In the genomic region with DNA sequence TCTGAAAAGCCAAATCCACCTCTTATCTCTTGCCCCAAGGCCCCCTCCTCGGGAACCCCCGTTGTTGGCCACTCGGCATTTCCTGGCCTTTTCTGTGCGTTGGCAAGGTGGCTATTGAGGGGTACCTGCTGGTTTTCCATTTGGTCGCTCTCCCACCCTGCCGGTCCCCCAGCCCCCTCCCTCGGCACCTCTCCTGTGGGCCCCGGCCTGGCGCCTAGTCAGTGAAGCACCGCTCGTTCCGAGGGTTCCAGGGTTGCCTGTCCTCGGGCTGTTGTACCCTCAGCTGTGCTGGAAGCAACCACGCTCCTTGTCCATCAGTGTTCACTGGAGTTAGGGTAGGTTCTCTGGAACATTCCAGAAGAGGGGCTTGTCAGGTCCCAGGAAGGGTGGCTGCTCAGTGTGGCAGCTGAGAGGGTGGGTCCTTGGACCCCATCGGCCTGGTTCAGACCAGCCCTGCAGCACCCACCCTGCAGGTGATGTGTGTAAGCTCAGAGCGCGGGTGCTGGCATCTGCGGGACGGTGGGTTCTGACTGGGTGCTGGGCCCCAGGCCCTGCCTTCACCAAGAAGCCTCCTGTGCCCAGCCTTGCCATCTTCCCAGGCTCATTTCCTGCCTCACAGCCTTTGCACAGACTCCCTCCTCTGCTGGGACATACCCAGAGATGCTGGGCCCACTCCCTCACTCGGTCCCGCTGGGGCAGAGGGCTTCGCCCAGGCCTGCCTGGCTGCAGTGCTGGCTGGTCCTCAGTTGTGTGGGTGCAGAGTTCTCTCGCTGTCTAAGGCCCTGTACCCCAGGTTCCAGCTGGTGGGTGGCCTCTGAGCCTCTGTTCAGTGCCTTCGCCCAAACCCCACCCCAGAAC, we compare ENCODE assay signal across 2 cellular contexts.
TF ChIP-seq lines count a peak whose summit lies in the region.

No MANE protein-coding gene starts in this region.

TF ChIP-seq in IMR-90, 13 proteins besides CTCF, POLR2A, EP300 and RAD21:
- TF ChIP-seq MAZ (IDR thresholded peaks at IDR 0.05; ENCODE audit: borderline replicate concordance, low read depth, low read length) (no peak), CEBPB (IDR thresholded peaks at IDR 0.05; ENCODE audit: low read depth, low read length) (no peak), BHLHE40 (IDR thresholded peaks at IDR 0.05; ENCODE audit: low read depth, low read length) (no peak), RFX5 (IDR thresholded peaks at IDR 0.05; ENCODE audit: low read depth, low read length) (no peak), NFE2L2 (IDR thresholded peaks at IDR 0.05; ENCODE audit: low read depth, low read length) (no peak), CHD1 (IDR thresholded peaks at IDR 0.05; ENCODE audit: low read depth, low read length) (no peak), FOS (IDR thresholded peaks at IDR 0.05; ENCODE audit: low read depth, low read length) (no peak), MXI1 (IDR thresholded peaks at IDR 0.05; ENCODE audit: borderline replicate concordance, low read depth, low read length) (no peak), MAFK (IDR thresholded peaks at IDR 0.05; ENCODE audit: low read depth, low read length) (no peak), SMC3 (IDR thresholded peaks at IDR 0.05; ENCODE audit: low read depth, low read length) (no peak), RCOR1 (IDR thresholded peaks at IDR 0.05; ENCODE audit: insufficient replicate concordance, low read length) (no peak)
- TF ChIP-seq, protein P1, sequence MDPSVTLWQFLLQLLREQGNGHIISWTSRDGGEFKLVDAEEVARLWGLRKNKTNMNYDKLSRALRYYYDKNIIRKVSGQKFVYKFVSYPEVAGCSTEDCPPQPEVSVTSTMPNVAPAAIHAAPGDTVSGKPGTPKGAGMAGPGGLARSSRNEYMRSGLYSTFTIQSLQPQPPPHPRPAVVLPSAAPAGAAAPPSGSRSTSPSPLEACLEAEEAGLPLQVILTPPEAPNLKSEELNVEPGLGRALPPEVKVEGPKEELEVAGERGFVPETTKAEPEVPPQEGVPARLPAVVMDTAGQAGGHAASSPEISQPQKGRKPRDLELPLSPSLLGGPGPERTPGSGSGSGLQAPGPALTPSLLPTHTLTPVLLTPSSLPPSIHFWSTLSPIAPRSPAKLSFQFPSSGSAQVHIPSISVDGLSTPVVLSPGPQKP (IDR thresholded peaks at IDR 0.05; ENCODE audit: borderline replicate concordance, low read depth, low read length) = no peak
- TF ChIP-seq, protein P2, sequence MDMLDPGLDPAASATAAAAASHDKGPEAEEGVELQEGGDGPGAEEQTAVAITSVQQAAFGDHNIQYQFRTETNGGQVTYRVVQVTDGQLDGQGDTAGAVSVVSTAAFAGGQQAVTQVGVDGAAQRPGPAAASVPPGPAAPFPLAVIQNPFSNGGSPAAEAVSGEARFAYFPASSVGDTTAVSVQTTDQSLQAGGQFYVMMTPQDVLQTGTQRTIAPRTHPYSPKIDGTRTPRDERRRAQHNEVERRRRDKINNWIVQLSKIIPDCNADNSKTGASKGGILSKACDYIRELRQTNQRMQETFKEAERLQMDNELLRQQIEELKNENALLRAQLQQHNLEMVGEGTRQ (IDR thresholded peaks at IDR 0.05; ENCODE audit: low read depth, low read length) = no peak
TF ChIP-seq in IMR-90: peak in this region for 0.

TF ChIP-seq in H1, 55 proteins besides CTCF, POLR2A, EP300 and RAD21:
- TF ChIP-seq FOSL1 (IDR thresholded peaks at IDR 0.05; ENCODE audit: insufficient read depth, low read depth, low read length) (no peak), TBP (IDR thresholded peaks at IDR 0.05; ENCODE audit: low read depth, low read length) (no peak), HDAC2 (IDR thresholded peaks at IDR 0.05; ENCODE audit: borderline replicate concordance in 1 of 2, low read depth in 2 of 2, low read length in 2 of 2) (no peak), BCL11A (IDR thresholded peaks at IDR 0.05; ENCODE audit: low read depth in 2 of 2, low read length in 2 of 2) (no peak), SAP30 (IDR thresholded peaks at IDR 0.05; ENCODE audit: insufficient read depth, insufficient replicate concordance, low read length) (no peak), CHD2 (IDR thresholded peaks at IDR 0.05; ENCODE audit: low read length) (no peak), NANOG (IDR thresholded peaks at IDR 0.05; ENCODE audit: insufficient read depth, low read depth, low read length, poor library complexity, severe bottlenecking) (no peak), CHD1 (IDR thresholded peaks at IDR 0.05; ENCODE audit: low read depth, low read length) (no peak)
- TF ChIP-seq, protein P3, sequence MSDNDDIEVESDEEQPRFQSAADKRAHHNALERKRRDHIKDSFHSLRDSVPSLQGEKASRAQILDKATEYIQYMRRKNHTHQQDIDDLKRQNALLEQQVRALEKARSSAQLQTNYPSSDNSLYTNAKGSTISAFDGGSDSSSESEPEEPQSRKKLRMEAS (IDR thresholded peaks at IDR 0.05) = no peak
TF ChIP-seq in H1: peak in this region for 0.
